In genomic region chr11:110158317-110159200, GRCh38 we compare ENCODE assay signal across 18 cellular contexts.
DNase-seq lines count a peak whose midpoint lies in the region; ATAC-seq, FAIRE-seq and TF ChIP-seq lines count a peak whose summit lies in the region.
"Had no signal": no experiment of that assay in that cellular context is flagged by ENCODE, and none has a peak within 500 bp of the region (broad histone marks: within the 10 kb centered on the region; RNA-seq: fewer than 3 reads in every experiment).

No MANE protein-coding gene starts in this region.

- ATAC-seq in HepG2 (no peak), GM18861 (IDR thresholded peaks at IDR 0.05; ENCODE audit: unreplicated experiment) (no peak)

- H3K4me2 ChIP-seq in PC-9: no peak overlapping the region
- no peak overlapping the region for H3K4me2 ChIP-seq in HepG2 (ENCODE audit: low read depth, low read length)

- H3K4me1 ChIP-seq in PC-9 (replicated peaks; ENCODE audit: insufficient read depth) (no peaks in the 10 kb centered on the region), HepG2 (ENCODE audit: insufficient read depth, low read length) (no peaks in the 10 kb centered on the region)

- CTCF ChIA-PET in PC-9 (lab: Charles Lee): no interaction called here
- CTCF ChIA-PET in HepG2 (lab: Yijun Ruan, JAX; ENCODE audit: low intra/inter-chr PET ratio, low total read pairs): no interaction called here

- TF ChIP-seq CTCF in PC-9 (conservative IDR thresholded peaks at IDR 0.05) (no peak), HepG2 (CRISPR knock-in tag; IDR thresholded peaks at IDR 0.05) (no peak)

- intact Hi-C loops in PC-9 (cut with micrococcal nuclease; ENCODE audit: unreplicated experiment): no loop called here
- intact Hi-C loops in HepG2 (cut with micrococcal nuclease; ENCODE audit: unreplicated experiment): no loop called here

- TF ChIP-seq EP300 in HepG2 (IDR thresholded peaks at IDR 0.05; ENCODE audit: low read depth in 2 of 2, low read length in 2 of 2) (no peak), HepG2 (CRISPR knock-in tag; IDR thresholded peaks at IDR 0.05; ENCODE audit: borderline replicate concordance) (no peak)

- no peaks in the 10 kb centered on the region for H3K9me3 ChIP-seq in PC-9 (ENCODE audit: insufficient read depth, low read depth)
- no peaks in the 10 kb centered on the region for H3K9me3 ChIP-seq in HepG2 (ENCODE audit: low read length)
- H3K9me3 ChIP-seq: MG63 had no signal

- no peak for FAIRE-seq in HepG2 (lab: Jason Lieb, UNC)
- FAIRE-seq: H1 had no signal

- no peak for TF ChIP-seq POLR2A in HepG2 (IDR thresholded peaks at IDR 0.05; ENCODE audit: insufficient read depth in 1 of 2, low read depth in 2 of 2, low read length in 2 of 2)

- no peak overlapping the region for H3K4me3 ChIP-seq in PC-9
- H3K4me3 ChIP-seq in HepG2 (replicated peaks in 1 of 3; ENCODE audit: insufficient read depth in 1 of 3, low read depth in 2 of 3, low read length in 3 of 3): no peak overlapping the region
- H3K4me3 ChIP-seq: MG63, SK-N-MC had no signal

- H3K36me3 ChIP-seq in PC-9 (ENCODE audit: low read depth) (peaks cover 74% of the 10 kb centered on the region), HepG2 (replicated peaks in 1 of 2; ENCODE audit: control insufficient read depth in 1 of 2, insufficient read depth in 2 of 2, low read length in 2 of 2) (peaks cover 0 to 16% of the 10 kb centered on the region in 2 experiments; a peak in 3 of 5 replicates)

- POLR2A ChIA-PET in PC-9 (lab: Charles Lee; ENCODE audit: unreplicated experiment): no interaction called here
- POLR2A ChIA-PET in HepG2 (lab: Yijun Ruan, JAX): no interaction called here

- DNase-seq in Caki2 (ENCODE audit: low read depth) (peak; percentile 93), PC-9 (no peak), HepG2 (ENCODE audit: low spot score) (no peak), renal cortical epithelial cell (ENCODE audit: low read depth) (peak; percentile 23), GM19238 (ENCODE audit: insufficient read length, low spot score) (no peak)
- DNase-seq in NK-92 treated with Interleukin-12 subunit alpha and Interleukin-12 subunit beta, amount 100 ng/mL, for 24 hours (lab: John Stamatoyannopoulos, UW): no peak
- DNase-seq: GDM1, Karpas-422, MG63, NCI-H1092, NCI-H2081, NCI-H2171 treated with DMSO at 0.1 percent for 48 hours, NCI-H446, NCI-H69, SHP77 had no signal

- no peak for TF ChIP-seq RAD21 in HepG2 (CRISPR knock-in tag; IDR thresholded peaks at IDR 0.05)

- H3K79me2 ChIP-seq in PC-9 (ENCODE audit: low read depth) (peaks cover 9% of the 10 kb centered on the region), HepG2 (ENCODE audit: insufficient read depth, low read length) (no peaks in the 10 kb centered on the region)

- H3K9me2 ChIP-seq in PC-9 (ENCODE audit: insufficient read depth): no peaks in the 10 kb centered on the region

- no peak overlapping the region for H3K9ac ChIP-seq in HepG2 (ENCODE audit: insufficient read depth, low read depth, low read length)

- in situ Hi-C loops in Caki2 (cut with HindIII; ENCODE audit: low pct_unique_long_range_greater_than_20kb, low sequenced_read_pairs) (no loop called here), HepG2 (cut with HindIII; ENCODE audit: extremely low pct_ligation_motif_present, low pct_unique_long_range_greater_than_20kb) (no loop called here)

- no peaks in the 10 kb centered on the region for H3K27me3 ChIP-seq in PC-9 (ENCODE audit: insufficient read depth, low read depth)
- H3K27me3 ChIP-seq in HepG2 (ENCODE audit: control insufficient read depth in 1 of 2, insufficient read depth in 2 of 2, low read length in 2 of 2): no peaks in the 10 kb centered on the region
- H3K27me3 ChIP-seq: MG63 had no signal

- BruUV-seq in PC-9 (replicated peaks; lab: Mats Ljungman, UMichigan) (no TSS peak), HepG2 (replicated peaks; lab: Mats Ljungman, UMichigan) (no TSS peak)

- H2AFZ ChIP-seq in PC-9: no peak overlapping the region
- H2AFZ ChIP-seq in HepG2 (ENCODE audit: low read length): no peak overlapping the region

- H4K20me1 ChIP-seq in PC-9 (ENCODE audit: insufficient read depth) (no peaks in the 10 kb centered on the region; the same call in 1 of the 2 replicates), HepG2 (ENCODE audit: insufficient read depth, low read length) (no peaks in the 10 kb centered on the region)

- H3K27ac ChIP-seq in PC-9: peak overlapping the region; percentile 14; the same call in 1 of the 2 replicates
- H3K27ac ChIP-seq in HepG2 (ENCODE audit: extremely low read length, insufficient read depth, low read length): no peak overlapping the region

- 98% methylated on average over 9 of the region's 9 CpGs for WGBS in HepG2 (ENCODE audit: low lambda C conversion rate)

- peaks cover 19% of the 10 kb centered on the region for H3F3A ChIP-seq in PC-9 (ENCODE audit: insufficient read depth, low read depth)

TF ChIP-seq in HepG2, 621 proteins besides CTCF, POLR2A, EP300 and RAD21:
- TF ChIP-seq NFE2L2 (IDR thresholded peaks at IDR 0.05; ENCODE audit: low read length) (peak; percentile 67; the same call in 1 of the 2 replicates), HIVEP1 (CRISPR knock-in tag; IDR thresholded peaks at IDR 0.05) (no peak), ZNF607 (CRISPR knock-in tag; IDR thresholded peaks at IDR 0.05; ENCODE audit: borderline replicate concordance) (no peak), HES4 (CRISPR knock-in tag; IDR thresholded peaks at IDR 0.05; ENCODE audit: borderline replicate concordance) (no peak)

Comparison
In these comparisons a context has a peak if more than half of its experiments do, and no peak if none do; other contexts are left out.
1. DNase-seq: peak in Caki2 (single experiment) and renal cortical epithelial cell (single experiment); none in PC-9 (0 of 2), HepG2 (single experiment), NK-92 treated with Interleukin-12 subunit alpha and Interleukin-12 subunit beta, amount 100 ng/mL, for 24 hours (single experiment) and GM19238 (single experiment).